Comparison of ENCODE assay signal across 18 cellular contexts in genomic region chr14:95818581-95818980, GRCh38. TPM values are rescaled to one million over a fixed set of nuclear protein-coding genes. Genes with fewer than 3 reads are reported as not detected.
A peak's percentile ranks its signal among the peaks of the same experiment; 100 is the strongest.
DNase-seq lines count a peak whose midpoint lies in the region; TF ChIP-seq lines count a peak whose summit lies in the region.
"Had no signal": no experiment of that assay in that cellular context is flagged by ENCODE, and none has a peak within 500 bp of the region (broad histone marks: within the 10 kb centered on the region; RNA-seq: fewer than 3 reads in every experiment).

No MANE protein-coding gene starts in this region.

- H3K9me3 ChIP-seq in OCI-LY7 (ENCODE audit: low read length), result no peaks in the 10 kb centered on the region
- H3K9me3 ChIP-seq: BLaER1, HAP-1 had no signal

- H3K4me3 ChIP-seq in OCI-LY7 (ENCODE audit: low read depth, low read length, poor library complexity, severe bottlenecking), result no peak overlapping the region
- H3K4me3 ChIP-seq: BLaER1, HAP-1 had no signal

- H3K27me3 Mint-ChIP-seq in osteocyte (ENCODE audit: unreplicated experiment), result peaks cover 53% of the 10 kb centered on the region

- POLR2A ChIA-PET in OCI-LY7 (lab: Charles Lee), result no interaction called here

- CTCF ChIA-PET in OCI-LY7 (lab: Charles Lee; ENCODE audit: unreplicated experiment), result no interaction called here

- no peak overlapping the region for H3K4me3 Mint-ChIP-seq in osteocyte (ENCODE audit: unreplicated experiment)
- H3K4me3 Mint-ChIP-seq: CD14-positive monocyte; CD4-positive, alpha-beta memory T cell had no signal

- intact Hi-C loops in OCI-LY7 (cut with micrococcal nuclease; ENCODE audit: unreplicated experiment), result no loop called here

- no TSS peak for BruUV-seq in OCI-LY7 (replicated peaks; lab: Mats Ljungman, UMichigan)

- no peaks in the 10 kb centered on the region for H4K20me1 ChIP-seq in OCI-LY7 (ENCODE audit: insufficient read depth, low read length)
- H4K20me1 ChIP-seq: BLaER1 had no signal

- H3K79me2 ChIP-seq in OCI-LY7 (ENCODE audit: insufficient read depth, low read depth, low read length), result no peaks in the 10 kb centered on the region

- H3K36me3 Mint-ChIP-seq in osteocyte (ENCODE audit: unreplicated experiment), result no peaks in the 10 kb centered on the region
- H3K36me3 Mint-ChIP-seq: CD14-positive monocyte; CD4-positive, alpha-beta memory T cell had no signal

- no peaks in the 10 kb centered on the region for H3K9me2 ChIP-seq in OCI-LY7 (ENCODE audit: insufficient read depth, low read length)

- no peak for TF ChIP-seq CTCF in osteocyte (IDR thresholded peaks at IDR 0.05)
- TF ChIP-seq CTCF in OCI-LY7 (conservative IDR thresholded peaks at IDR 0.05; ENCODE audit: low read length), result no peak

- no peaks in the 10 kb centered on the region for H3K4me1 Mint-ChIP-seq in osteocyte (ENCODE audit: unreplicated experiment)
- H3K4me1 Mint-ChIP-seq: CD14-positive monocyte; CD4-positive, alpha-beta memory T cell had no signal

- no peaks in the 10 kb centered on the region for H3K36me3 ChIP-seq in OCI-LY7 (ENCODE audit: insufficient read depth, low read length)
- H3K36me3 ChIP-seq: BLaER1, HAP-1 had no signal

- H3K27ac ChIP-seq in OCI-LY7 (ENCODE audit: low read depth, low read length, poor library complexity, severe bottlenecking), result no peak overlapping the region
- H3K27ac ChIP-seq: BLaER1 had no signal

- no peak overlapping the region for H2AFZ ChIP-seq in OCI-LY7 (ENCODE audit: low read length)

- H3K27ac Mint-ChIP-seq in osteocyte (ENCODE audit: unreplicated experiment), result no peak overlapping the region
- H3K27ac Mint-ChIP-seq: CD14-positive monocyte; CD4-positive, alpha-beta memory T cell had no signal

- no peaks in the 10 kb centered on the region for H3K9me3 Mint-ChIP-seq in osteocyte (ENCODE audit: unreplicated experiment)

- DNase-seq in NCI-H82 (lab: John Stamatoyannopoulos, UW), result peak; percentile 40
- no peak for DNase-seq in NCI-H82 treated with DMSO at 0.1 percent for 48 hours (lab: John Stamatoyannopoulos, UW; ENCODE audit: unreplicated experiment)
- peak; percentile 17 for DNase-seq in ecto neural progenitor cell (ENCODE audit: low spot score)
- peak; percentile 53 for DNase-seq in osteocyte (ENCODE audit: extremely low spot score, unreplicated experiment)
- DNase-seq in OCI-LY7 (ENCODE audit: low spot score), result no peak
- DNase-seq in kidney tubule cell (ENCODE audit: low spot score), result no peak
- DNase-seq in NCI-H524 treated with DMSO at 0.1 percent for 48 hours (lab: John Stamatoyannopoulos, UW), result no peak
- DNase-seq: 8988T; Calu3; CD4-positive, alpha-beta memory T cell; DMS79 treated with DMSO at 0.1 percent for 48 hours; GF-D8; GOT3 had no signal

- no peak overlapping the region for H3K4me2 ChIP-seq in OCI-LY7 (ENCODE audit: low read length)
- H3K4me2 ChIP-seq: BLaER1 had no signal

- no peaks in the 10 kb centered on the region for H3K4me1 ChIP-seq in OCI-LY7 (ENCODE audit: insufficient read depth, low read length, poor library complexity, severe bottlenecking)
- H3K4me1 ChIP-seq: BLaER1, HAP-1 had no signal

RNA-seq across cellular contexts. Expression of gene TUNAR, which starts 58.1 kb away (rescaled TPM):
- total RNA-seq in osteocyte, result 0.27 and 0.31 TPM in 2 replicates
- total RNA-seq in OCI-LY7 (2014; rRNA removed; shearing (Covaris generic)), result 0.10 and 0.54 TPM in 2 replicates
- total RNA-seq in OCI-LY7 (2022), result 0.17 TPM in 1 of 2 replicates, not detected in the other
- total RNA-seq: A673; Calu3; CD4-positive, alpha-beta memory T cell; HepG2 had no signal

Comparison
In these comparisons a context has a peak if more than half of its experiments do, and no peak if none do; other contexts are left out.
1. DNase-seq: peak in NCI-H82 (single experiment), ecto neural progenitor cell (single experiment) and osteocyte (single experiment); none in NCI-H82 treated with DMSO at 0.1 percent for 48 hours (single experiment), OCI-LY7 (single experiment), kidney tubule cell (single experiment) and NCI-H524 treated with DMSO at 0.1 percent for 48 hours (single experiment).